ENCODE assay signal across 12 cellular contexts in genomic region chr2:157307021-157307420, GRCh38. TPM values are rescaled to one million over a fixed set of nuclear protein-coding genes. Genes with fewer than 3 reads are reported as not detected.
DNase-seq lines count a peak whose midpoint lies in the region; ATAC-seq, FAIRE-seq and TF ChIP-seq lines count a peak whose summit lies in the region.
"Had no signal": no experiment of that assay in that cellular context is flagged by ENCODE, and none has a peak within 500 bp of the region (broad histone marks: within the 10 kb centered on the region; RNA-seq: fewer than 3 reads in every experiment).

No MANE protein-coding gene starts in this region.

- H3K79me2 ChIP-seq in SK-N-SH (ENCODE audit: insufficient read depth) (no peaks in the 10 kb centered on the region), Loucy (ENCODE audit: insufficient read depth, low read length) (no peaks in the 10 kb centered on the region), osteoblast (ENCODE audit: insufficient read depth, low read length) (no peaks in the 10 kb centered on the region)

- 0 out of 4 replicates have a peak, but pooled peaks cover 0 to 3% of the 10 kb centered on the region in 2 experiments for H3K4me1 ChIP-seq in SK-N-SH (ENCODE audit: control insufficient read depth in 1 of 2, insufficient read depth in 2 of 2, low read depth in 1 of 2, low read length in 1 of 2)
- peaks cover 4% of the 10 kb centered on the region for H3K4me1 ChIP-seq in Loucy (ENCODE audit: insufficient read depth, low read length, poor library complexity, severe bottlenecking)
- H3K4me1 ChIP-seq in osteoblast (ENCODE audit: insufficient read depth, low read length): peaks cover 43% of the 10 kb centered on the region
- H3K4me1 ChIP-seq: A549, psoas muscle had no signal

- H3K36me3 ChIP-seq in SK-N-SH (replicated peaks in 1 of 2; ENCODE audit: control insufficient read depth in 1 of 2, insufficient read depth in 2 of 2, low read length in 1 of 2) (no peaks in the 10 kb centered on the region), Loucy (ENCODE audit: insufficient read depth, low read length) (no peaks in the 10 kb centered on the region), osteoblast (ENCODE audit: insufficient read depth, low read length) (peaks cover 30% of the 10 kb centered on the region)

- H3K9ac ChIP-seq in SK-N-SH: no peak overlapping the region
- no peak overlapping the region for H3K9ac ChIP-seq in Loucy (ENCODE audit: low read depth, low read length, poor library complexity, severe bottlenecking)

- H3K9me2 ChIP-seq in SK-N-SH (no peaks in the 10 kb centered on the region), Loucy (replicated peaks; ENCODE audit: low read depth, low read length) (no peaks in the 10 kb centered on the region)

- H3K4me2 ChIP-seq in SK-N-SH (no peak overlapping the region), Loucy (ENCODE audit: low read depth, low read length, poor library complexity, severe bottlenecking) (no peak overlapping the region), osteoblast (ENCODE audit: insufficient read depth, low read length) (no peak overlapping the region)
- H3K4me2 ChIP-seq: A549 had no signal

- in situ Hi-C loops in astrocyte of the spinal cord (cut with HindIII; ENCODE audit: low sequenced_read_pairs): no loop called here

- no peak overlapping the region for H2AFZ ChIP-seq in SK-N-SH (ENCODE audit: low read depth)
- no peak overlapping the region for H2AFZ ChIP-seq in Loucy (ENCODE audit: low read length)
- no peak overlapping the region for H2AFZ ChIP-seq in osteoblast (ENCODE audit: low read length)

- H3F3A ChIP-seq in SK-N-SH (replicated peaks; ENCODE audit: insufficient read depth) (no peaks in the 10 kb centered on the region), Loucy (ENCODE audit: low read depth) (no peaks in the 10 kb centered on the region)

- H4K20me1 ChIP-seq in SK-N-SH (ENCODE audit: insufficient read depth) (no peaks in the 10 kb centered on the region), Loucy (ENCODE audit: insufficient read depth, low read length, poor library complexity, severe bottlenecking) (no peaks in the 10 kb centered on the region), osteoblast (ENCODE audit: insufficient read depth, low read length) (no peaks in the 10 kb centered on the region)

- no peak for ATAC-seq in SK-N-SH treated with all-trans-retinoic acid at 6 μM for 48 hours
- ATAC-seq: psoas muscle had no signal

- no peak for TF ChIP-seq EP300 in SK-N-SH (IDR thresholded peaks at IDR 0.05; ENCODE audit: borderline replicate concordance in 1 of 2, low read depth in 1 of 2, low read length in 1 of 2)

- CTCF ChIA-PET in SK-N-SH (lab: Yijun Ruan, JAX): interaction anchor here (1.2 to 11.6 kb wide), 2 partner anchors 20 to 31 kb away, joined by 6 to 123 read pairs; no protein-coding TSS in a partner anchor

- no peak overlapping the region for H3K4me3 ChIP-seq in SK-N-SH (ENCODE audit: low read depth in 2 of 2, low read length in 1 of 2)
- H3K4me3 ChIP-seq in Loucy (ENCODE audit: low read length, poor library complexity, severe bottlenecking): no peak overlapping the region
- H3K4me3 ChIP-seq in astrocyte of the spinal cord (ENCODE audit: low read depth, low read length): no peak overlapping the region
- no peak overlapping the region for H3K4me3 ChIP-seq in osteoblast (ENCODE audit: insufficient read depth, low read length)
- H3K4me3 ChIP-seq: A549, psoas muscle had no signal

- TF ChIP-seq CTCF in SK-N-SH (IDR thresholded peaks at IDR 0.05): peak; percentile 43
- TF ChIP-seq CTCF in Loucy (conservative IDR thresholded peaks at IDR 0.05; ENCODE audit: low read length): peak; percentile 37
- peak; percentile 34 for TF ChIP-seq CTCF in astrocyte of the spinal cord (IDR thresholded peaks at IDR 0.05; ENCODE audit: low read depth, low read length)
- TF ChIP-seq CTCF in osteoblast (IDR thresholded peaks at IDR 0.05; ENCODE audit: extremely low read depth, low read depth, low read length): peak; percentile 36

- no peak for TF ChIP-seq RAD21 in SK-N-SH (IDR thresholded peaks at IDR 0.05; ENCODE audit: low read length)

- H3K9me3 ChIP-seq in SK-N-SH: no peaks in the 10 kb centered on the region
- H3K9me3 ChIP-seq in Loucy (ENCODE audit: insufficient read depth, low read depth, low read length): no peaks in the 10 kb centered on the region
- H3K9me3 ChIP-seq in osteoblast (ENCODE audit: low read depth, low read length): no peaks in the 10 kb centered on the region
- H3K9me3 ChIP-seq: A549, psoas muscle had no signal

- DNase-seq in SK-N-SH (no peak), astrocyte of the spinal cord (ENCODE audit: low read depth, low spot score) (peak; percentile 30), osteoblast (ENCODE audit: insufficient read length, low spot score, missing footprints) (no peak), dermis blood vessel endothelial cell (no peak), frontal cortex (ENCODE audit: low spot score in 2 of 2) (no peak)
- DNase-seq in central memory CD4-positive, alpha-beta T cell: no peak
- DNase-seq: activated CD4-positive, alpha-beta memory T cell treated with anti-CD3 and anti-CD28 coated beads, Interleukin-2, amount 10 ng/mL, durations not matched to agents 7 days and 5 days; psoas muscle had no signal

- POLR2A ChIA-PET in SK-N-SH (lab: Yijun Ruan, JAX): no interaction called here

- FAIRE-seq in frontal cortex (lab: Jason Lieb, UNC): no peak
- FAIRE-seq: A549, colon had no signal

- H3K27me3 ChIP-seq in SK-N-SH (ENCODE audit: insufficient read depth) (no peaks in the 10 kb centered on the region), Loucy (ENCODE audit: insufficient read depth, low read length, poor library complexity, severe bottlenecking) (no peaks in the 10 kb centered on the region), osteoblast (ENCODE audit: insufficient read depth, low read length) (no peaks in the 10 kb centered on the region)

- no peak overlapping the region for H3K27ac ChIP-seq in SK-N-SH (ENCODE audit: low read depth in 2 of 2, low read length in 1 of 2)
- no peak overlapping the region for H3K27ac ChIP-seq in osteoblast (ENCODE audit: low read depth, low read length)
- H3K27ac ChIP-seq: A549, psoas muscle had no signal

- 3% methylated on average over 1 of the region's 1 CpG for WGBS in SK-N-SH (ENCODE audit: low lambda C conversion rate)

TF ChIP-seq in SK-N-SH, 30 proteins besides CTCF, POLR2A, EP300 and RAD21 (continues in another document):
- no peak for TF ChIP-seq NRF1 (IDR thresholded peaks at IDR 0.05; ENCODE audit: low read depth, low read length)
- no peak for TF ChIP-seq YY1 (IDR thresholded peaks at IDR 0.05; ENCODE audit: low read depth)
- TF ChIP-seq SMC3 (IDR thresholded peaks at IDR 0.05; ENCODE audit: low read depth, low read length): no peak
- no peak for TF ChIP-seq TEAD4 (IDR thresholded peaks at IDR 0.05; ENCODE audit: borderline replicate concordance, insufficient read depth)
- no peak for TF ChIP-seq SIN3A (IDR thresholded peaks at IDR 0.05; ENCODE audit: borderline replicate concordance, low read depth, low read length)
- no peak for TF ChIP-seq IRF3 (IDR thresholded peaks at IDR 0.05; ENCODE audit: low read depth, low read length)

TF ChIP-seq in SK-N-SH treated with all-trans-retinoic acid at 6 μM for 48 hours, 23 proteins besides CTCF, POLR2A, EP300 and RAD21:
- TF ChIP-seq ZC3H10 (CRISPR knock-in tag; IDR thresholded peaks at IDR 0.05) (no peak), CSDC2 (CRISPR knock-in tag; IDR thresholded peaks at IDR 0.05) (no peak), ESRRG (CRISPR knock-in tag; IDR thresholded peaks at IDR 0.05) (no peak), ZNF565 (CRISPR knock-in tag; conservative IDR thresholded peaks at IDR 0.05; ENCODE audit: low read depth) (no peak), BACH2 (CRISPR knock-in tag; IDR thresholded peaks at IDR 0.05; ENCODE audit: borderline replicate concordance) (no peak), ZFP30 (CRISPR knock-in tag; IDR thresholded peaks at IDR 0.05) (no peak)

RNA-seq across cellular contexts. Expression of gene ERMN, which starts 18.6 kb away (rescaled TPM):
- not detected in 2 replicates for polyA plus RNA-seq in SK-N-SH (2012; rRNA removed)
- polyA plus RNA-seq in SK-N-SH (2012; cell fraction: cytosol; rRNA removed): not detected in 2 replicates
- not detected in 2 replicates for polyA plus RNA-seq in SK-N-SH (2012; cell fraction: nucleus; rRNA removed)
- total RNA-seq in osteoblast (1.4 and 2.7 TPM in 2 replicates), dermis blood vessel endothelial cell (not detected in 2 replicates), frontal cortex (under 0.01 TPM)
- total RNA-seq: psoas muscle had no signal
- polyA plus RNA-seq: A549 had no signal

RNA-seq across cellular contexts. Expression of gene GALNT5, which starts 49.5 kb away (rescaled TPM):
- 10.4 and 15.3 TPM in 2 replicates for polyA plus RNA-seq in SK-N-SH (2012; rRNA removed)
- 14.9 TPM in 2 replicates for polyA plus RNA-seq in SK-N-SH (2012; cell fraction: cytosol; rRNA removed)
- polyA plus RNA-seq in SK-N-SH (2012; cell fraction: nucleus; rRNA removed): 11.0 and 22.9 TPM in 2 replicates
- total RNA-seq in osteoblast (56.5 and 75.7 TPM in 2 replicates), dermis blood vessel endothelial cell (under 0.01 and 0.09 TPM in 2 replicates), frontal cortex (under 0.01 TPM)
- total RNA-seq: activated CD4-positive, alpha-beta memory T cell treated with anti-CD3 and anti-CD28 coated beads, Interleukin-2, amount 10 ng/mL, durations not matched to agents 7 days and 5 days had no signal

Comparison
In these comparisons a context has a peak if more than half of its experiments do, and no peak if none do; other contexts are left out.
1. RNA of gene GALNT5, which starts 49.5 kb away (total RNA-seq): 56.5 to 75.7 TPM in osteoblast; under 0.01 to 0.09 TPM in dermis blood vessel endothelial cell and under 0.01 TPM in frontal cortex (single experiment); every median in the first group is over 10 times any median in the second.
2. Peak in every context shown above with its lines, with median percentiles within 50 percentile points of each other: CTCF ChIP-seq.